Comparison of ENCODE assay signal across 18 cellular contexts in genomic region chr19:19507354-19507753, GRCh38. TPM values are rescaled to one million over a fixed set of nuclear protein-coding genes. Genes with fewer than 3 reads are reported as not detected.
DNase-seq lines count a peak whose midpoint lies in the region; ATAC-seq, FAIRE-seq and TF ChIP-seq lines count a peak whose summit lies in the region.
"Had no signal": no experiment of that assay in that cellular context is flagged by ENCODE, and none has a peak within 500 bp of the region (broad histone marks: within the 10 kb centered on the region; RNA-seq: fewer than 3 reads in every experiment).

No MANE protein-coding gene starts in this region.

- no peak overlapping the region for H3K18ac ChIP-seq in H9 (ENCODE audit: insufficient read length, low read depth, low read length)

- H3K4me1 ChIP-seq in H9 (ENCODE audit: insufficient read depth, low read length) (no peaks in the 10 kb centered on the region), astrocyte (ENCODE audit: insufficient read depth, low read length) (no peaks in the 10 kb centered on the region)
- H3K4me1 ChIP-seq in naive thymus-derived CD4-positive, alpha-beta T cell (ENCODE audit: control insufficient read depth in 2 of 2, insufficient read depth in 2 of 2, low read length in 2 of 2) = no peaks in the 10 kb centered on the region
- H3K4me1 ChIP-seq: HAP-1 had no signal

- no peak overlapping the region for H3T11ph ChIP-seq in H9 (ENCODE audit: low read length)

- H2BK5ac ChIP-seq in H9 (ENCODE audit: insufficient read length, low read length) = no peak overlapping the region

- no peak overlapping the region for H4K5ac ChIP-seq in H9 (ENCODE audit: insufficient read length, low read depth, low read length)

- no peak overlapping the region for H3K27ac ChIP-seq in H9 (ENCODE audit: insufficient read length, low read depth, low read length)
- H3K27ac ChIP-seq in astrocyte (ENCODE audit: low read depth, low read length) = no peak overlapping the region
- no peak overlapping the region for H3K27ac ChIP-seq in naive thymus-derived CD4-positive, alpha-beta T cell (ENCODE audit: low read depth, low read length)
- H3K27ac ChIP-seq: BLaER1 treated with 17β-estradiol and CSF1 and Interleukin-3, amounts not matched to agents 10 nM and 100 nM; HL-60 had no signal

- no peak overlapping the region for H3K14ac ChIP-seq in H9 (ENCODE audit: insufficient read depth, low read length)

- no peak overlapping the region for H2BK12ac ChIP-seq in H9 (ENCODE audit: insufficient read length, low read depth, low read length)

- H3K9ac ChIP-seq in H9 (ENCODE audit: extremely low read depth, insufficient read length, low read length) (no peak overlapping the region), astrocyte (ENCODE audit: low read length) (no peak overlapping the region)
- H3K9ac ChIP-seq: BLaER1 treated with 17β-estradiol and CSF1 and Interleukin-3, amounts not matched to agents 10 nM and 100 nM had no signal

- H3K79me2 ChIP-seq in H9 (ENCODE audit: insufficient read depth, low read length) (no peaks in the 10 kb centered on the region), astrocyte (ENCODE audit: insufficient read depth, low read length) (no peaks in the 10 kb centered on the region)

- no peak overlapping the region for H2AK5ac ChIP-seq in H9 (ENCODE audit: insufficient read length, low read length)

- DNase-seq in H9 (no peak), astrocyte (ENCODE audit: low read depth) (no peak)
- DNase-seq in naive thymus-derived CD4-positive, alpha-beta T cell = no peak
- DNase-seq: Calu3; CD8-positive, alpha-beta T cell; DMS79 treated with DMSO at 0.1 percent for 48 hours; GF-D8; IMR-90 had no signal

- no peak overlapping the region for H3K4me3 ChIP-seq in astrocyte (ENCODE audit: insufficient read depth, low read depth, low read length)
- no peak overlapping the region for H3K4me3 ChIP-seq in naive thymus-derived CD4-positive, alpha-beta T cell (ENCODE audit: low read length)
- H3K4me3 ChIP-seq: BLaER1 treated with 17β-estradiol and CSF1 and Interleukin-3, amounts not matched to agents 10 nM and 100 nM; HAP-1 had no signal

- TF ChIP-seq CTCF in H9 (conservative IDR thresholded peaks at IDR 0.05) (no peak), astrocyte (IDR thresholded peaks at IDR 0.05; ENCODE audit: insufficient read depth, low read depth, low read length) (no peak)

- no peak overlapping the region for H4K91ac ChIP-seq in H9 (ENCODE audit: insufficient read length, low read depth, low read length)

- no peaks in the 10 kb centered on the region for H3K23me2 ChIP-seq in H9 (ENCODE audit: insufficient read length, low read depth, low read length, poor library complexity, severe bottlenecking)

- no peak overlapping the region for H3K4me3 Mint-ChIP-seq in H9
- H3K4me3 Mint-ChIP-seq in astrocyte (ENCODE audit: unreplicated experiment) = no peak overlapping the region
- no peak overlapping the region for H3K4me3 Mint-ChIP-seq in naive thymus-derived CD4-positive, alpha-beta T cell
- H3K4me3 Mint-ChIP-seq in stimulated activated memory B cell treated with anti-CD40 and anti-IgM and Interleukin-4, amounts not matched to agents 10 μg/mL and 1 μg/mL and 100 μg/mL, for 72 hours = no peak overlapping the region
- H3K4me3 Mint-ChIP-seq: B cell; CD8-positive, alpha-beta T cell had no signal

- no peak overlapping the region for H2BK15ac ChIP-seq in H9 (ENCODE audit: low read depth, low read length)

- ATAC-seq in naive thymus-derived CD4-positive, alpha-beta T cell = peak; percentile 12
- no peak for ATAC-seq in stimulated activated memory B cell treated with anti-CD40 and anti-IgM and Interleukin-4, amounts not matched to agents 10 μg/mL and 1 μg/mL and 100 μg/mL, for 72 hours
- no peak for ATAC-seq in HG03378 (IDR thresholded peaks at IDR 0.05; ENCODE audit: unreplicated experiment)
- ATAC-seq in GM21786 (IDR thresholded peaks at IDR 0.05; ENCODE audit: unreplicated experiment) = no peak
- ATAC-seq in HG02870 (IDR thresholded peaks at IDR 0.05; ENCODE audit: unreplicated experiment) = no peak
- ATAC-seq: CD8-positive, alpha-beta T cell had no signal

- CTCF ChIA-PET in naive thymus-derived CD4-positive, alpha-beta T cell (lab: Charles Lee) = no interaction called here

- H3K27ac Mint-ChIP-seq in H9 = peak overlapping the region in 2 of 3 experiments; percentile 36 to 90; a peak in 2 of 7 replicates
- peak overlapping the region; percentile 69 for H3K27ac Mint-ChIP-seq in astrocyte (ENCODE audit: unreplicated experiment)
- peak overlapping the region in 1 of 9 donors; percentile 45 for H3K27ac Mint-ChIP-seq in naive thymus-derived CD4-positive, alpha-beta T cell
- H3K27ac Mint-ChIP-seq in stimulated activated memory B cell treated with anti-CD40 and anti-IgM and Interleukin-4, amounts not matched to agents 10 μg/mL and 1 μg/mL and 100 μg/mL, for 72 hours = peak overlapping the region; percentile 42
- H3K27ac Mint-ChIP-seq: B cell; CD8-positive, alpha-beta T cell had no signal

- no peak overlapping the region for H4K8ac ChIP-seq in H9 (replicated peaks; ENCODE audit: insufficient read length, low read depth, low read length)

- no peak overlapping the region for H2BK20ac ChIP-seq in H9 (ENCODE audit: low read depth, low read length, poor library complexity, severe bottlenecking)

- WGBS in H9 (ENCODE audit: extremely low coverage, insufficient read length, low lambda C conversion rate) = no CpG with 5 or more reads among the region's 8 CpGs

- FAIRE-seq in astrocyte (lab: Jason Lieb, UNC) = no peak
- FAIRE-seq: H1 had no signal

- no peak overlapping the region for H3K4me2 ChIP-seq in H9 (ENCODE audit: insufficient read depth, insufficient read length, low read length)
- H3K4me2 ChIP-seq in astrocyte (ENCODE audit: low read length) = no peak overlapping the region
- H3K4me2 ChIP-seq: BLaER1 treated with 17β-estradiol and CSF1 and Interleukin-3, amounts not matched to agents 10 nM and 100 nM had no signal

- H3K4ac ChIP-seq in H9 (ENCODE audit: low read depth, low read length) = no peak overlapping the region

- no peaks in the 10 kb centered on the region for H3K9me3 Mint-ChIP-seq in H9
- H3K9me3 Mint-ChIP-seq in astrocyte (ENCODE audit: unreplicated experiment) = peaks cover 3% of the 10 kb centered on the region
- peaks cover 0 to 3% (median 0%) of the 10 kb centered on the region in 11 donors for H3K9me3 Mint-ChIP-seq in naive thymus-derived CD4-positive, alpha-beta T cell
- H3K9me3 Mint-ChIP-seq in stimulated activated memory B cell treated with anti-CD40 and anti-IgM and Interleukin-4, amounts not matched to agents 10 μg/mL and 1 μg/mL and 100 μg/mL, for 72 hours = no peaks in the 10 kb centered on the region
- H3K9me3 Mint-ChIP-seq: CD8-positive, alpha-beta T cell had no signal

- no peaks in the 10 kb centered on the region for H3K27me3 ChIP-seq in H9 (ENCODE audit: insufficient read depth, low read length)
- no peaks in the 10 kb centered on the region for H3K27me3 ChIP-seq in astrocyte (ENCODE audit: insufficient read depth, low read length)
- H3K27me3 ChIP-seq in naive thymus-derived CD4-positive, alpha-beta T cell (ENCODE audit: control insufficient read depth in 2 of 2, insufficient read depth in 2 of 2, low read length in 2 of 2) = no peaks in the 10 kb centered on the region
- H3K27me3 ChIP-seq: BLaER1 treated with 17β-estradiol and CSF1 and Interleukin-3, amounts not matched to agents 10 nM and 100 nM had no signal

- intact Hi-C loops in naive thymus-derived CD4-positive, alpha-beta T cell (cut with micrococcal nuclease) = no loop called here

- peaks cover 4% of the 10 kb centered on the region; the same call in 1 of the 2 replicates for H3K27me3 Mint-ChIP-seq in H9 (ENCODE audit: low read depth)
- no peaks in the 10 kb centered on the region for H3K27me3 Mint-ChIP-seq in astrocyte (ENCODE audit: low read depth, unreplicated experiment)
- no peaks in the 10 kb centered on the region for H3K27me3 Mint-ChIP-seq in naive thymus-derived CD4-positive, alpha-beta T cell
- H3K27me3 Mint-ChIP-seq in stimulated activated memory B cell treated with anti-CD40 and anti-IgM and Interleukin-4, amounts not matched to agents 10 μg/mL and 1 μg/mL and 100 μg/mL, for 72 hours = no peaks in the 10 kb centered on the region
- H3K27me3 Mint-ChIP-seq: B cell had no signal

- H4K20me1 ChIP-seq in H9 (ENCODE audit: control insufficient read depth, insufficient read depth, insufficient read length) = no peaks in the 10 kb centered on the region
- H4K20me1 ChIP-seq in astrocyte (ENCODE audit: insufficient read depth, low read length) = peaks cover 16% of the 10 kb centered on the region

- no peak overlapping the region for H2AFZ ChIP-seq in H9 (ENCODE audit: low read length)
- H2AFZ ChIP-seq in astrocyte (ENCODE audit: low read depth, low read length) = no peak overlapping the region

- H3K23ac ChIP-seq in H9 (ENCODE audit: insufficient read length, low read depth, low read length) = no peak overlapping the region

- H3K56ac ChIP-seq in H9 (ENCODE audit: insufficient read length, low read depth, low read length) = no peak overlapping the region

- POLR2A ChIA-PET in naive thymus-derived CD4-positive, alpha-beta T cell (lab: Charles Lee) = interaction anchor here (0.7 to 1.3 kb wide), 4 partner anchors 8 to 15 kb away, joined by 3 read pairs; partner anchors contain the start of gene TSSK6

- H3K36me3 Mint-ChIP-seq in H9 (ENCODE audit: insufficient read depth in 1 of 3, low read depth in 3 of 3) (peaks cover 23 to 56% (median 48%) of the 10 kb centered on the region in 3 experiments), astrocyte (ENCODE audit: low read depth, unreplicated experiment) (peaks cover 18% of the 10 kb centered on the region)
- H3K36me3 Mint-ChIP-seq in naive thymus-derived CD4-positive, alpha-beta T cell = peaks cover 3 to 34% (median 9%) of the 10 kb centered on the region in 5 donors
- peaks cover 53% of the 10 kb centered on the region for H3K36me3 Mint-ChIP-seq in stimulated activated memory B cell treated with anti-CD40 and anti-IgM and Interleukin-4, amounts not matched to agents 10 μg/mL and 1 μg/mL and 100 μg/mL, for 72 hours

- H2BK120ac ChIP-seq in H9 (ENCODE audit: low read depth, low read length, poor library complexity, severe bottlenecking) = no peak overlapping the region

- peaks cover 3 to 12% of the 10 kb centered on the region in 2 experiments for H3K4me1 Mint-ChIP-seq in H9
- no peaks in the 10 kb centered on the region for H3K4me1 Mint-ChIP-seq in astrocyte (ENCODE audit: low read depth, unreplicated experiment)
- H3K4me1 Mint-ChIP-seq in naive thymus-derived CD4-positive, alpha-beta T cell = peaks cover 0 to 3% (median 0%) of the 10 kb centered on the region in 7 donors
- no peaks in the 10 kb centered on the region for H3K4me1 Mint-ChIP-seq in stimulated activated memory B cell treated with anti-CD40 and anti-IgM and Interleukin-4, amounts not matched to agents 10 μg/mL and 1 μg/mL and 100 μg/mL, for 72 hours
- H3K4me1 Mint-ChIP-seq: B cell had no signal

- H3K79me1 ChIP-seq in H9 (ENCODE audit: insufficient read depth, low read depth, low read length, poor library complexity, severe bottlenecking) = no peaks in the 10 kb centered on the region

- H3K9me3 ChIP-seq in H9 (ENCODE audit: control insufficient read depth, low read depth, low read length) (no peaks in the 10 kb centered on the region), astrocyte (ENCODE audit: insufficient read depth, low read depth, low read length) (no peaks in the 10 kb centered on the region)
- no peaks in the 10 kb centered on the region for H3K9me3 ChIP-seq in naive thymus-derived CD4-positive, alpha-beta T cell (ENCODE audit: control insufficient read depth in 2 of 3, low read length in 3 of 3)
- H3K9me3 ChIP-seq: BLaER1 treated with 17β-estradiol and CSF1 and Interleukin-3, amounts not matched to agents 10 nM and 100 nM; HAP-1 had no signal

- peaks cover 23% of the 10 kb centered on the region for H3K36me3 ChIP-seq in astrocyte (ENCODE audit: insufficient read depth, low read length)
- H3K36me3 ChIP-seq in naive thymus-derived CD4-positive, alpha-beta T cell (ENCODE audit: control insufficient read depth in 2 of 3, insufficient read depth in 3 of 3, low read length in 3 of 3) = peaks cover 0 to 51% (median 11%) of the 10 kb centered on the region in 3 experiments

RNA-seq across cellular contexts. Expression of gene TSSK6, which starts 8.0 kb away (rescaled TPM):
- total RNA-seq in H9 (2021) = 2.6 and 2.8 TPM in 2 replicates
- total RNA-seq in astrocyte = 1.8 TPM in 2 replicates
- total RNA-seq in naive thymus-derived CD4-positive, alpha-beta T cell = 10 to 100 TPM in 1 of 5 experiments, 1 to 10 TPM in 4; 3.3 to 11.3 (median 5.2) TPM
- 1 to 10 TPM; 1.4 to 4.2 TPM for polyA plus RNA-seq in naive thymus-derived CD4-positive, alpha-beta T cell

RNA-seq across cellular contexts. Expression of gene NDUFA13, which starts 8.7 kb away (rescaled TPM):
- total RNA-seq in H9 (2021) (489 and 509 TPM in 2 replicates), astrocyte (311 and 347 TPM in 2 replicates)
- total RNA-seq in naive thymus-derived CD4-positive, alpha-beta T cell = 100 to 1,000 TPM; 172 to 362 (median 176) TPM
- polyA plus RNA-seq in naive thymus-derived CD4-positive, alpha-beta T cell = 100 to 1,000 TPM; 363 to 380 TPM

RNA-seq across cellular contexts. Expression of gene YJEFN3, which starts 21.4 kb away (rescaled TPM):
- 15.7 and 16.6 TPM in 2 replicates for total RNA-seq in H9 (2021)
- total RNA-seq in astrocyte = 8.1 and 9.8 TPM in 2 replicates
- 10 to 100 TPM in 3 of 5 experiments, 1 to 10 TPM in 2; 3.3 to 18.2 (median 12.7) TPM for total RNA-seq in naive thymus-derived CD4-positive, alpha-beta T cell
- under 1 TPM in 1 of 2 donors, not detected in 1; 0.68 TPM for polyA plus RNA-seq in naive thymus-derived CD4-positive, alpha-beta T cell

RNA-seq across cellular contexts. Expression of gene CILP2, which starts 30.7 kb away (rescaled TPM):
- total RNA-seq in H9 (2021) (5.9 and 6.4 TPM in 2 replicates), astrocyte (3.9 and 6.0 TPM in 2 replicates)
- under 1 TPM in 4 of 5 experiments, not detected in 1; 0.32 to 0.53 (median 0.49) TPM for total RNA-seq in naive thymus-derived CD4-positive, alpha-beta T cell
- polyA plus RNA-seq in naive thymus-derived CD4-positive, alpha-beta T cell = under 1 TPM; 0.27 to 0.69 TPM
- total RNA-seq: HT1080 had no signal
